In genomic region chr1:221701570-221702186, GRCh38 we compare ENCODE assay signal across 21 cellular contexts. TPM values are rescaled to one million over a fixed set of nuclear protein-coding genes. Genes with fewer than 3 reads are reported as not detected.
DNase-seq lines count a peak whose midpoint lies in the region; ATAC-seq, FAIRE-seq and TF ChIP-seq lines count a peak whose summit lies in the region.
"Had no signal": no experiment of that assay in that cellular context is flagged by ENCODE, and none has a peak within 500 bp of the region (broad histone marks: within the 10 kb centered on the region; RNA-seq: fewer than 3 reads in every experiment).

No MANE protein-coding gene starts in this region.

- FAIRE-seq in RCC 7860 (lab: Jason Lieb, UNC), result peak; percentile 73
- FAIRE-seq: A204.1 had no signal

- H3K27ac Mint-ChIP-seq in MCF 10A (ENCODE audit: low read depth, unreplicated experiment), result no peak overlapping the region

- POLR2A ChIA-PET in MCF 10A (lab: Yijun Ruan, JAX), result interaction anchor here (0.8 to 2.7 kb wide), 10 partner anchors 8 to 224 kb away, joined by 3 to 15 read pairs (median 6); partner anchors contain the start of gene DUSP10

- CTCF ChIA-PET in MCF 10A (lab: Yijun Ruan, JAX), result interaction anchor here (0.6 to 1.7 kb wide), 11 partner anchors 11 to 857 kb away, joined by 3 to 7 read pairs (median 4); no protein-coding TSS in a partner anchor

- TSS peak; percentile 17 for BruUV-seq in MCF 10A (replicated peaks; lab: Mats Ljungman, UMichigan)

- no peaks in the 10 kb centered on the region for H3K4me1 ChIP-seq in breast epithelium
- H3K4me1 ChIP-seq in heart left ventricle, result peaks cover 0 to 75% (median 0%) of the 10 kb centered on the region in 12 donors
- H3K4me1 ChIP-seq: HAP-1 had no signal

- H3K36me3 ChIP-seq in breast epithelium, result no peaks in the 10 kb centered on the region
- H3K36me3 ChIP-seq in heart left ventricle, result peaks cover 0 to 45% (median 20%) of the 10 kb centered on the region in 9 donors
- H3K36me3 ChIP-seq: HAP-1 had no signal

- TF ChIP-seq POLR2A in breast epithelium (IDR thresholded peaks at IDR 0.05) (no peak), heart left ventricle (IDR thresholded peaks at IDR 0.05) (no peak)

- no peaks in the 10 kb centered on the region for H3K9me3 Mint-ChIP-seq in MCF 10A (ENCODE audit: unreplicated experiment)

- no peak overlapping the region for H3K4me3 ChIP-seq in breast epithelium
- H3K4me3 ChIP-seq in heart left ventricle, result no peak overlapping the region
- H3K4me3 ChIP-seq: HAP-1 had no signal

- H3K9me3 ChIP-seq in breast epithelium (no peaks in the 10 kb centered on the region), heart left ventricle (no peaks in the 10 kb centered on the region)
- H3K9me3 ChIP-seq: HAP-1 had no signal

- H3K27ac ChIP-seq in breast epithelium (no peak overlapping the region), heart left ventricle (no peak overlapping the region)

- H3K4me3 Mint-ChIP-seq in MCF 10A (ENCODE audit: unreplicated experiment), result no peak overlapping the region

- no peaks in the 10 kb centered on the region for H3K27me3 Mint-ChIP-seq in MCF 10A (ENCODE audit: insufficient read depth, unreplicated experiment)

- no peak for TF ChIP-seq CTCF in MCF 10A (IDR thresholded peaks at IDR 0.05; ENCODE audit: unreplicated experiment)
- no peak for TF ChIP-seq CTCF in breast epithelium (IDR thresholded peaks at IDR 0.05)
- TF ChIP-seq CTCF in heart left ventricle (IDR thresholded peaks at IDR 0.05), result no peak

- intact Hi-C loops in MCF 10A (cut with micrococcal nuclease) (no loop called here), breast epithelium (cut with DNase I; ENCODE audit: low total_unique reads) (no loop called here), heart left ventricle (cut with DNase I) (no loop called here)

- ATAC-seq in left lobe of liver (peak; percentile 66), GM18520 (IDR thresholded peaks at IDR 0.05; ENCODE audit: unreplicated experiment) (no peak), HG03280 (IDR thresholded peaks at IDR 0.05; ENCODE audit: unreplicated experiment) (no peak), heart left ventricle (no peak)

- DNase-seq in MCF 10A (ENCODE audit: unreplicated experiment) (no peak), breast epithelium (ENCODE audit: low spot score in 2 of 2) (no peak), RCC 7860 (ENCODE audit: low spot score) (peak; percentile 18), left lobe of liver (ENCODE audit: low spot score) (no peak), SK-N-DZ (ENCODE audit: low spot score) (no peak), heart left ventricle (no peak)
- DNase-seq: C1 segment of cervical spinal cord; DMS 273 treated with DMSO at 0.1 percent for 48 hours; KG1; NCI-H1105; NCI-H1694; NCI-H2107; NCI-H345; NCI-H526; NK-92 treated with Interleukin-12 subunit alpha and Interleukin-12 subunit beta, amount 100 ng/mL, for 24 hours; RPMI8226; SIG-M5 had no signal

- H3K36me3 Mint-ChIP-seq in MCF 10A (ENCODE audit: insufficient read depth, unreplicated experiment), result peaks cover 61% of the 10 kb centered on the region

- 97 to 100% (median 99%) methylated on average over 1 of the region's 1 CpG for WGBS in heart left ventricle, 4 donors

- H3K27me3 ChIP-seq in breast epithelium (no peaks in the 10 kb centered on the region), heart left ventricle (no peaks in the 10 kb centered on the region)

- no peaks in the 10 kb centered on the region for H3K4me1 Mint-ChIP-seq in MCF 10A (ENCODE audit: insufficient read depth, unreplicated experiment)

RNA-seq across cellular contexts. Expression of gene DUSP10, which starts 40.2 kb away (rescaled TPM):
- total RNA-seq in MCF 10A (2022), result 15.9 and 22.0 TPM in 2 replicates
- 10 to 100 TPM; 15.5 to 33.2 (median 28.2) TPM for total RNA-seq in breast epithelium
- total RNA-seq in left lobe of liver, result 7.4 TPM
- polyA plus RNA-seq in SK-N-DZ (2014; cell fraction: cytosol; rRNA removed), result 1.9 and 2.7 TPM in 2 replicates
- polyA plus RNA-seq in SK-N-DZ (2014; cell fraction: nucleus; rRNA removed), result 1.8 and 2.9 TPM in 2 replicates
- total RNA-seq in heart left ventricle, result 1 to 10 TPM; 2.8 to 7.1 (median 4.4) TPM
- 1 to 10 TPM; 2.2 to 2.7 TPM for polyA plus RNA-seq in heart left ventricle
